8 cellular contexts compared by ENCODE assay signal in genomic region chr20:47355489-47356219, GRCh38. TPM values are rescaled to one million over a fixed set of nuclear protein-coding genes. Genes with fewer than 3 reads are reported as not detected.
DNase-seq lines count a peak whose midpoint lies in the region; ATAC-seq and TF ChIP-seq lines count a peak whose summit lies in the region.

No MANE protein-coding gene starts in this region.

- CTCF ChIA-PET in PC-9 (lab: Charles Lee): interaction anchor here (0.7 to 1.4 kb wide), 7 partner anchors 21 to 82 kb away, joined by 3 to 17 read pairs (median 4); no protein-coding TSS in a partner anchor

- no peak overlapping the region for H3K27ac Mint-ChIP-seq in chondrocyte (ENCODE audit: unreplicated experiment)

- peak overlapping the region; percentile 54 for H3K4me3 Mint-ChIP-seq in chondrocyte (ENCODE audit: unreplicated experiment)

- H3K4me3 ChIP-seq in PC-9 (peak overlapping the region; percentile 60), muscle layer of colon (ENCODE audit: low read depth in 1 of 2, low read length in 2 of 2) (peak overlapping the region in 1 of 2 donors; percentile 5)

- intact Hi-C loops in PC-9 (cut with micrococcal nuclease; ENCODE audit: unreplicated experiment): loop anchor here (2.0 kb wide), 1 partner anchor 17 kb away; no protein-coding TSS in a partner anchor

- H3K4me1 ChIP-seq in PC-9 (replicated peaks; ENCODE audit: insufficient read depth): peaks cover 87% of the 10 kb centered on the region
- peaks cover 97% of the 10 kb centered on the region for H3K4me1 ChIP-seq in muscle layer of colon (ENCODE audit: insufficient read depth, low read length)

- peak overlapping the region; percentile 96 for H3K4me2 ChIP-seq in PC-9

- H3K27ac ChIP-seq in PC-9 (peak overlapping the region; percentile 99), muscle layer of colon (ENCODE audit: low read depth, low read length) (peak overlapping the region; percentile 94)

- no peaks in the 10 kb centered on the region for H3K36me3 Mint-ChIP-seq in chondrocyte (ENCODE audit: low read depth)

- H3K27me3 ChIP-seq in PC-9 (ENCODE audit: insufficient read depth, low read depth): no peaks in the 10 kb centered on the region
- no peaks in the 10 kb centered on the region for H3K27me3 ChIP-seq in muscle layer of colon (ENCODE audit: control insufficient read depth in 1 of 2, insufficient read depth in 2 of 2, low read length in 2 of 2)

- H3K9me2 ChIP-seq in PC-9 (ENCODE audit: insufficient read depth): no peaks in the 10 kb centered on the region

- BruUV-seq in PC-9 (replicated peaks; lab: Mats Ljungman, UMichigan): no TSS peak

- H3K9ac ChIP-seq in muscle layer of colon (ENCODE audit: low read length): no peak overlapping the region

- H3K9me3 Mint-ChIP-seq in chondrocyte (ENCODE audit: low read depth): no peaks in the 10 kb centered on the region

- peaks cover 61% of the 10 kb centered on the region for H3K79me2 ChIP-seq in PC-9 (ENCODE audit: low read depth)

- DNase-seq in NCI-H2171 treated with DMSO at 0.1 percent for 48 hours (lab: John Stamatoyannopoulos, UW): peak; percentile 54
- no peak for DNase-seq in NCI-H2171 (lab: John Stamatoyannopoulos, UW)
- DNase-seq in PC-9: no peak
- DNase-seq in chondrocyte (ENCODE audit: low spot score): no peak
- no peak for DNase-seq in mucosa of gallbladder (ENCODE audit: low spot score)

- no peak overlapping the region for H2AFZ ChIP-seq in PC-9

- no peaks in the 10 kb centered on the region for H3K4me1 Mint-ChIP-seq in chondrocyte (ENCODE audit: low read depth)

- ATAC-seq in GM18873 (IDR thresholded peaks at IDR 0.05; ENCODE audit: low FRiP score, unreplicated experiment) (no peak), GM21526 (IDR thresholded peaks at IDR 0.05; ENCODE audit: low FRiP score, unreplicated experiment) (no peak)

- TF ChIP-seq CTCF in PC-9 (conservative IDR thresholded peaks at IDR 0.05) (no peak), chondrocyte (IDR thresholded peaks at IDR 0.05) (no peak)

- POLR2A ChIA-PET in PC-9 (lab: Charles Lee; ENCODE audit: unreplicated experiment): interaction anchor here (0.5 to 1.1 kb wide), 6 partner anchors 14 to 1506 kb away, joined by 3 to 28 read pairs (median 4); no protein-coding TSS in a partner anchor

- H3K36me3 ChIP-seq in PC-9 (ENCODE audit: low read depth) (peaks cover 29% of the 10 kb centered on the region), muscle layer of colon (ENCODE audit: insufficient read depth, low read length) (no peaks in the 10 kb centered on the region)

- H3F3A ChIP-seq in PC-9 (ENCODE audit: insufficient read depth, low read depth): peaks cover 41% of the 10 kb centered on the region

- no peaks in the 10 kb centered on the region for H3K9me3 ChIP-seq in PC-9 (ENCODE audit: insufficient read depth, low read depth)
- H3K9me3 ChIP-seq in muscle layer of colon (ENCODE audit: low read length): no peaks in the 10 kb centered on the region

- H4K20me1 ChIP-seq in PC-9 (ENCODE audit: insufficient read depth): 0 out of 2 replicates have a peak, but pooled peaks cover 4% of the 10 kb centered on the region

- no peaks in the 10 kb centered on the region for H3K27me3 Mint-ChIP-seq in chondrocyte (ENCODE audit: low read depth)

RNA-seq across cellular contexts. Expression of gene ZMYND8, which starts 0.8 kb away (rescaled TPM):
- total RNA-seq in PC-9 (2021): 72.3 and 107 TPM in 2 replicates
- total RNA-seq in chondrocyte: 31.9 to 35.0 TPM (median 33.8 TPM) in 3 replicates
- total RNA-seq in mucosa of gallbladder: 55.2 TPM
